Comparison of ENCODE assay signal across 21 cellular contexts in the genomic region with DNA sequence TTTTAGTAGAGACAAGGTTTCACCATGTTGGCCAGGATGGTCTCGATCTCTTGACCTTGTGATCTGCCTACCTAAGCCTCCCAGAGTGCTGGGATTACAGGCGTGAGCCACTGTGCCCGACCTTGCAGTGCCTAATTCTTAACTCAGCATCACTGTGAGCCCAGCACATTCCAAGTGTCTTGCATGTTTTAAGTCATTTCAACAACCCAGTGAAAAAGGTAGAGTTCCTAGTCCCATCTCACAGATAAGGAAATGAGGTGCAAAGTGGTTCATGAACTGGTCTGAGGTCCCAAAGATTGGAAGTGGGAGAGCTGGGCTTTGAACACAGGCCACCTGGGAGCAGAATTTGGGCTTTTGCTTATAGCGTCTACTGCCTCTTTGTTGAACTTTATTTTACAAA.
DNase-seq lines count a peak whose midpoint lies in the region; ATAC-seq, FAIRE-seq and TF ChIP-seq lines count a peak whose summit lies in the region.
"Had no signal": no experiment of that assay in that cellular context is flagged by ENCODE, and none has a peak within 500 bp of the region (broad histone marks: within the 10 kb centered on the region; RNA-seq: fewer than 3 reads in every experiment).

No MANE protein-coding gene starts in this region.

- H3K4me3 Mint-ChIP-seq in T-helper 2 cell treated with Interferon-gamma antibody and Interleukin-4, amounts not matched to agents 5 μg/mL and 100 μg/mL, for 36 hours = no peak overlapping the region
- H3K4me3 Mint-ChIP-seq: CD4-positive, CD25-positive, alpha-beta regulatory T cell; GM23338; H9 had no signal

- peaks cover 0 to 6% of the 10 kb centered on the region in 2 experiments; a peak in 2 of 5 replicates for H3K27me3 ChIP-seq in K562 (ENCODE audit: control insufficient read depth in 2 of 2, insufficient read depth in 2 of 2, low read length in 2 of 2)
- H3K27me3 ChIP-seq in gastroesophageal sphincter = no peaks in the 10 kb centered on the region
- no peaks in the 10 kb centered on the region for H3K27me3 ChIP-seq in suprapubic skin
- H3K27me3 ChIP-seq: BLaER1, MG63, Peyer's patch had no signal

- no peak for TF ChIP-seq RAD21 in A549 (conservative IDR thresholded peaks at IDR 0.05 in 1 of 2, IDR thresholded peaks at IDR 0.05 in 1 of 2)
- TF ChIP-seq RAD21 in K562 (CRISPR knock-in tag; conservative IDR thresholded peaks at IDR 0.05 in 1 of 2, IDR thresholded peaks at IDR 0.05 in 1 of 2) = no peak

- WGBS in A549 (ENCODE audit: missing lambda C conversion rate) = 94% methylated on average over 4 of the region's 4 CpGs
- 18% methylated on average over 4 of the region's 4 CpGs for WGBS in K562 (ENCODE audit: insufficient coverage, low coverage, missing lambda C conversion rate)
- WGBS in gastroesophageal sphincter (ENCODE audit: low coverage in 1 of 2), 2 donors = 38 to 78% methylated on average over 1 to 4 of the region's 4 CpGs
- WGBS in suprapubic skin = 90% methylated on average over 4 of the region's 4 CpGs

- no peaks in the 10 kb centered on the region for H3K36me3 ChIP-seq in K562 (ENCODE audit: control insufficient read depth, insufficient read depth, low read length)
- H3K36me3 ChIP-seq in gastroesophageal sphincter = no peaks in the 10 kb centered on the region
- H3K36me3 ChIP-seq in suprapubic skin = no peaks in the 10 kb centered on the region
- H3K36me3 ChIP-seq: BLaER1, MG63, Peyer's patch had no signal

- no peaks in the 10 kb centered on the region for H3K9me1 ChIP-seq in K562 (ENCODE audit: control insufficient read depth, insufficient read depth, low read length)

- H3K4me1 Mint-ChIP-seq in T-helper 2 cell treated with Interferon-gamma antibody and Interleukin-4, amounts not matched to agents 5 μg/mL and 100 μg/mL, for 36 hours (ENCODE audit: low read depth) = no peaks in the 10 kb centered on the region
- H3K4me1 Mint-ChIP-seq: CD4-positive, CD25-positive, alpha-beta regulatory T cell had no signal

- no peak for DNase-seq in A549 (ENCODE audit: low read depth in 1 of 2, low spot score in 1 of 2)
- no peak for DNase-seq in K562 (ENCODE audit: extremely low read depth in 1 of 4, low spot score in 3 of 4)
- DNase-seq in suprapubic skin (ENCODE audit: low spot score in 2 of 2) = no peak
- DNase-seq in T-helper 2 cell treated with Interferon-gamma antibody and Interleukin-4, amounts not matched to agents 5 μg/mL and 100 μg/mL, for 36 hours (ENCODE audit: low spot score) = no peak
- no peak for DNase-seq in midbrain (lab: John Stamatoyannopoulos, UW)
- DNase-seq: 8988T; CD4-positive, CD25-positive, alpha-beta regulatory T cell; H9; KG1; MG63; NCI-H2029; NCI-H226; NCI-H510A; NCI-H69; Peyer's patch; SHP77 treated with DMSO at 0.1 percent for 48 hours had no signal

- no peak for TF ChIP-seq POLR2A in A549 (IDR thresholded peaks at IDR 0.05; ENCODE audit: low read length)
- no peak for TF ChIP-seq POLR2A in K562 (conservative IDR thresholded peaks at IDR 0.05)
- no peak for TF ChIP-seq POLR2A in gastroesophageal sphincter (IDR thresholded peaks at IDR 0.05)
- TF ChIP-seq POLR2A in suprapubic skin (IDR thresholded peaks at IDR 0.05) = no peak

- H3K4me3 ChIP-seq in A549 (no peak overlapping the region), K562 (no peak overlapping the region), gastroesophageal sphincter (no peak overlapping the region), suprapubic skin (no peak overlapping the region)
- H3K4me3 ChIP-seq: BLaER1, GM23338, MG63, Peyer's patch had no signal

- POLR2A ChIA-PET in A549 (lab: Yijun Ruan, JAX) (no interaction called here), K562 (lab: Yijun Ruan, JAX) (no interaction called here)

- H3K4me1 ChIP-seq in A549 (peaks cover 29% of the 10 kb centered on the region), K562 (replicated peaks in 1 of 2; ENCODE audit: control insufficient read depth in 2 of 2, insufficient read depth in 2 of 2, low read length in 2 of 2) (peaks cover 0 to 3% of the 10 kb centered on the region in 2 experiments; a peak in 3 of 5 replicates), gastroesophageal sphincter (peaks cover 22 to 62% (median 31%) of the 10 kb centered on the region in 3 donors), suprapubic skin (peaks cover 49% of the 10 kb centered on the region)
- H3K4me1 ChIP-seq: Peyer's patch had no signal

- H3K9ac ChIP-seq in K562 (ENCODE audit: insufficient read depth in 1 of 2, low read depth in 2 of 2, low read length in 2 of 2) = no peak overlapping the region
- H3K9ac ChIP-seq: BLaER1 had no signal

- CTCF ChIA-PET in A549 (lab: Yijun Ruan, JAX) = no interaction called here
- CTCF ChIA-PET in K562 (lab: Yijun Ruan, JAX; ENCODE audit: low intra/inter-chr PET ratio) = no interaction called here

- H3K27ac ChIP-seq in A549 (peak overlapping the region; percentile 35 to 56; a peak in 4 of 6 replicates), K562 (ENCODE audit: extremely low read depth, low read depth, low read length) (no peak overlapping the region), gastroesophageal sphincter (peak overlapping the region; percentile 34 to 58 (median 46)), suprapubic skin (peak overlapping the region; percentile 3)
- H3K27ac ChIP-seq: BLaER1, Peyer's patch had no signal

- no peaks in the 10 kb centered on the region for H4K20me1 ChIP-seq in K562 (replicated peaks; ENCODE audit: control insufficient read depth, insufficient read depth, low read length)
- H4K20me1 ChIP-seq: BLaER1 had no signal

- H3K27me3 Mint-ChIP-seq in T-helper 2 cell treated with Interferon-gamma antibody and Interleukin-4, amounts not matched to agents 5 μg/mL and 100 μg/mL, for 36 hours (ENCODE audit: low read depth) = peaks cover 2% of the 10 kb centered on the region

- ATAC-seq in A549 (no peak), K562 (no peak), gastroesophageal sphincter (no peak), GM18858 (IDR thresholded peaks at IDR 0.05; ENCODE audit: unreplicated experiment) (no peak), HG03432 (IDR thresholded peaks at IDR 0.05; ENCODE audit: unreplicated experiment) (no peak)
- ATAC-seq: GM23338 had no signal

- 0 out of 2 replicates have a peak overlapping the region, but pooled peaks have one; percentile 10 for H2AFZ ChIP-seq in K562 (ENCODE audit: low read depth, low read length)
- H2AFZ ChIP-seq: GM23338 had no signal

- in situ Hi-C loops in K562 (cut with MboI) = no loop called here

- intact Hi-C loops in K562 (cut with micrococcal nuclease) = no loop called here

- FAIRE-seq in A549 (lab: Jason Lieb, UNC) (no peak), K562 (lab: Jason Lieb, UNC) (no peak)

- H3K9me3 ChIP-seq in A549 = no peaks in the 10 kb centered on the region
- H3K9me3 ChIP-seq in K562 (replicated peaks; ENCODE audit: control insufficient read depth, insufficient read depth, low read depth, low read length) = no peaks in the 10 kb centered on the region
- no peaks in the 10 kb centered on the region for H3K9me3 ChIP-seq in gastroesophageal sphincter
- H3K9me3 ChIP-seq in suprapubic skin = no peaks in the 10 kb centered on the region
- H3K9me3 ChIP-seq: BLaER1, MG63, Peyer's patch had no signal

- H3K36me3 Mint-ChIP-seq in T-helper 2 cell treated with Interferon-gamma antibody and Interleukin-4, amounts not matched to agents 5 μg/mL and 100 μg/mL, for 36 hours (ENCODE audit: low read depth) = no peaks in the 10 kb centered on the region
- H3K36me3 Mint-ChIP-seq: CD4-positive, CD25-positive, alpha-beta regulatory T cell had no signal

- H3K27ac Mint-ChIP-seq in T-helper 2 cell treated with Interferon-gamma antibody and Interleukin-4, amounts not matched to agents 5 μg/mL and 100 μg/mL, for 36 hours = no peak overlapping the region
- H3K27ac Mint-ChIP-seq: GM23338, H9 had no signal

- H3K79me2 ChIP-seq in K562 (ENCODE audit: control insufficient read depth, insufficient read depth, low read length) = no peaks in the 10 kb centered on the region

- TF ChIP-seq EP300 in A549 (IDR thresholded peaks at IDR 0.05) (no peak), K562 (IDR thresholded peaks at IDR 0.05; ENCODE audit: low read length) (no peak), gastroesophageal sphincter (IDR thresholded peaks at IDR 0.05) (no peak), suprapubic skin (IDR thresholded peaks at IDR 0.05) (no peak)

- H3K4me2 ChIP-seq in A549 (peak overlapping the region; percentile 52), K562 (ENCODE audit: insufficient read depth, low read length) (no peak overlapping the region)
- H3K4me2 ChIP-seq: BLaER1, GM23338 had no signal

- no peaks in the 10 kb centered on the region for H3K9me3 Mint-ChIP-seq in T-helper 2 cell treated with Interferon-gamma antibody and Interleukin-4, amounts not matched to agents 5 μg/mL and 100 μg/mL, for 36 hours
- H3K9me3 Mint-ChIP-seq: GM23338, H9 had no signal

- no TSS peak for BruUV-seq in K562 (replicated peaks; lab: Mats Ljungman, UMichigan)

- TF ChIP-seq CTCF in A549 (IDR thresholded peaks at IDR 0.05) (no peak), K562 (IDR thresholded peaks at IDR 0.05 in 2 of 3, conservative IDR thresholded peaks at IDR 0.05 in 1 of 3; ENCODE audit: insufficient read depth in 2 of 3, low read depth in 1 of 3, low read length in 3 of 3) (no peak), gastroesophageal sphincter (IDR thresholded peaks at IDR 0.05) (no peak), suprapubic skin (IDR thresholded peaks at IDR 0.05) (no peak)

TF ChIP-seq in A549, 52 proteins besides CTCF, POLR2A, EP300 and RAD21:
- TF ChIP-seq, protein P1, sequence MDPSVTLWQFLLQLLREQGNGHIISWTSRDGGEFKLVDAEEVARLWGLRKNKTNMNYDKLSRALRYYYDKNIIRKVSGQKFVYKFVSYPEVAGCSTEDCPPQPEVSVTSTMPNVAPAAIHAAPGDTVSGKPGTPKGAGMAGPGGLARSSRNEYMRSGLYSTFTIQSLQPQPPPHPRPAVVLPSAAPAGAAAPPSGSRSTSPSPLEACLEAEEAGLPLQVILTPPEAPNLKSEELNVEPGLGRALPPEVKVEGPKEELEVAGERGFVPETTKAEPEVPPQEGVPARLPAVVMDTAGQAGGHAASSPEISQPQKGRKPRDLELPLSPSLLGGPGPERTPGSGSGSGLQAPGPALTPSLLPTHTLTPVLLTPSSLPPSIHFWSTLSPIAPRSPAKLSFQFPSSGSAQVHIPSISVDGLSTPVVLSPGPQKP (IDR thresholded peaks at IDR 0.05; ENCODE audit: low read depth, low read length) = no peak

TF ChIP-seq in K562, 482 proteins besides CTCF, POLR2A, EP300 and RAD21 (continues in another document):
- TF ChIP-seq MCM3 (IDR thresholded peaks at IDR 0.05) (no peak), FOXM1 (IDR thresholded peaks at IDR 0.05; ENCODE audit: low read depth) (no peak), FOXM1 (CRISPR knock-in tag; IDR thresholded peaks at IDR 0.05; ENCODE audit: low read depth) (no peak)
- TF ChIP-seq, protein P2, sequence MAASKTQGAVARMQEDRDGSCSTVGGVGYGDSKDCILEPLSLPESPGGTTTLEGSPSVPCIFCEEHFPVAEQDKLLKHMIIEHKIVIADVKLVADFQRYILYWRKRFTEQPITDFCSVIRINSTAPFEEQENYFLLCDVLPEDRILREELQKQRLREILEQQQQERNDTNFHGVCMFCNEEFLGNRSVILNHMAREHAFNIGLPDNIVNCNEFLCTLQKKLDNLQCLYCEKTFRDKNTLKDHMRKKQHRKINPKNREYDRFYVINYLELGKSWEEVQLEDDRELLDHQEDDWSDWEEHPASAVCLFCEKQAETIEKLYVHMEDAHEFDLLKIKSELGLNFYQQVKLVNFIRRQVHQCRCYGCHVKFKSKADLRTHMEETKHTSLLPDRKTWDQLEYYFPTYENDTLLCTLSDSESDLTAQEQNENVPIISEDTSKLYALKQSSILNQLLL (CRISPR knock-in tag; IDR thresholded peaks at IDR 0.05; ENCODE audit: borderline replicate concordance) = no peak
